ENCODE assay signal across 16 cellular contexts in the genomic region with DNA sequence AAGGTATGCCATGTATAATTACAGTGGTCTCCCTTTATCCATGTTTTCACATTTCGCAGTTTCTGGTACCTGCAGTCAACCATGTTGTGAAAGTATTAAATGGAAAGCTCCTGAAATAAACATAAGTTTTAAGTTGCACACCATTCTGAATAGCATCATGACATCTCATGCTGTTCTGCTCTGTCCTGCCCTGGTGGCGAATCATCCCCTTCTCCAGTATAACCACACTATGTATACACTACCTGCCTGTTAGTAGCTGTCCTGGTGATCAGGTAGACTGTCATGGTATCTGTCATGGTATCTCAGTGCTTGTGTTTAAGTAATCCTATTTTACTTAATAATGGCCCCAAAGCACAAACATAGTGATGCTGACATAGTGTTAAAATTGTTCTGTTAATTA.
"Had no signal": no experiment of that assay in that cellular context is flagged by ENCODE, and none has a peak within 500 bp of the region (broad histone marks: within the 10 kb centered on the region; RNA-seq: fewer than 3 reads in every experiment).

No MANE protein-coding gene starts in this region.

- DNase-seq: activated CD4-positive, alpha-beta memory T cell treated with anti-CD3 and anti-CD28 coated beads for 36 hours; activated CD4-positive, alpha-beta T cell treated with anti-CD3 and anti-CD28 coated beads for 36 hours; activated naive CD8-positive, alpha-beta T cell treated with anti-CD3 and anti-CD28 coated beads, Interleukin-2, amount 10 ng/mL, durations not matched to agents 7 days and 5 days; amygdala; caudate nucleus; immature natural killer cell; mesendoderm; naive thymus-derived CD8-positive, alpha-beta T cell; pancreas; stimulated activated naive CD4-positive, alpha-beta T cell treated with Interleukin-2 at 50 U/mL for 16 hours; SW 1271; uterus had no signal

- H3K27ac Mint-ChIP-seq: activated CD4-positive, alpha-beta memory T cell treated with anti-CD3 and anti-CD28 coated beads for 36 hours; activated CD4-positive, alpha-beta T cell treated with anti-CD3 and anti-CD28 coated beads for 36 hours; activated naive CD8-positive, alpha-beta T cell treated with anti-CD3 and anti-CD28 coated beads, Interleukin-2, amount 10 ng/mL, durations not matched to agents 7 days and 5 days; WTC11 had no signal

- H3K9me3 Mint-ChIP-seq: activated CD4-positive, alpha-beta memory T cell treated with anti-CD3 and anti-CD28 coated beads for 36 hours; activated naive CD8-positive, alpha-beta T cell treated with anti-CD3 and anti-CD28 coated beads, Interleukin-2, amount 10 ng/mL, durations not matched to agents 7 days and 5 days; immature natural killer cell; naive thymus-derived CD8-positive, alpha-beta T cell had no signal

- ATAC-seq: activated CD4-positive, alpha-beta T cell treated with anti-CD3 and anti-CD28 coated beads for 36 hours; naive thymus-derived CD8-positive, alpha-beta T cell; pancreas; WTC11 had no signal

- H3K27ac ChIP-seq: pancreas, tibial nerve, uterus had no signal

- H3K27me3 ChIP-seq: pancreas, tibial nerve, uterus had no signal

- H3K4me3 ChIP-seq: pancreas, tibial nerve, uterus had no signal

- H3K9me3 ChIP-seq: pancreas, tibial nerve, uterus had no signal

- H3K4me3 Mint-ChIP-seq: activated CD4-positive, alpha-beta memory T cell treated with anti-CD3 and anti-CD28 coated beads for 36 hours; activated CD4-positive, alpha-beta T cell treated with anti-CD3 and anti-CD28 coated beads for 36 hours; activated naive CD8-positive, alpha-beta T cell treated with anti-CD3 and anti-CD28 coated beads, Interleukin-2, amount 10 ng/mL, durations not matched to agents 7 days and 5 days; immature natural killer cell; naive thymus-derived CD8-positive, alpha-beta T cell; WTC11 had no signal

- FAIRE-seq: colon, pancreas, TTC549 had no signal

- H3K27me3 Mint-ChIP-seq: activated CD4-positive, alpha-beta memory T cell treated with anti-CD3 and anti-CD28 coated beads for 36 hours; activated CD4-positive, alpha-beta T cell treated with anti-CD3 and anti-CD28 coated beads for 36 hours; activated naive CD8-positive, alpha-beta T cell treated with anti-CD3 and anti-CD28 coated beads, Interleukin-2, amount 10 ng/mL, durations not matched to agents 7 days and 5 days; naive thymus-derived CD8-positive, alpha-beta T cell had no signal

- H3K36me3 ChIP-seq: pancreas, uterus had no signal

- H3K4me1 ChIP-seq: uterus had no signal
